Comparison of ENCODE assay signal across 8 cellular contexts in genomic region chr3:155078959-155079794, GRCh38. TPM values are rescaled to one million over a fixed set of nuclear protein-coding genes. Genes with fewer than 3 reads are reported as not detected.
DNase-seq lines count a peak whose midpoint lies in the region.

No MANE protein-coding gene starts in this region.

- peak overlapping the region; percentile 98 for H2AFZ ChIP-seq in ACC112 (ENCODE audit: low read length, unreplicated experiment)

- peaks cover 1% of the 10 kb centered on the region for H3K36me3 Mint-ChIP-seq in IgD-negative memory B cell

- H3K27ac Mint-ChIP-seq in IgD-negative memory B cell: no peak overlapping the region

- peaks cover 18% of the 10 kb centered on the region for H3K27me3 Mint-ChIP-seq in IgD-negative memory B cell

- H3K4me1 ChIP-seq in ACC112 (ENCODE audit: control insufficient read depth, insufficient read depth, low read length, unreplicated experiment) (peaks cover 23% of the 10 kb centered on the region), duodenal mucosa (ENCODE audit: control insufficient read depth in 1 of 2, insufficient read depth in 2 of 2, low read length in 2 of 2) (peaks cover 0 to 2% of the 10 kb centered on the region in 2 donors), muscle layer of duodenum (ENCODE audit: control insufficient read depth in 1 of 2, insufficient read depth in 2 of 2, low read length in 2 of 2) (peaks cover 0 to 17% of the 10 kb centered on the region in 2 donors)

- H3K36me3 ChIP-seq in ACC112 (ENCODE audit: insufficient read depth, low read length) (0 out of 2 replicates have a peak, but pooled peaks cover 2% of the 10 kb centered on the region), duodenal mucosa (ENCODE audit: control insufficient read depth in 1 of 2, insufficient read depth in 2 of 2, low read length in 2 of 2) (no peaks in the 10 kb centered on the region), muscle layer of duodenum (ENCODE audit: control insufficient read depth in 1 of 2, insufficient read depth in 2 of 2, low read length in 2 of 2) (no peaks in the 10 kb centered on the region)

- H3K9me3 Mint-ChIP-seq in IgD-negative memory B cell: peaks cover 0 to 4% (median 0%) of the 10 kb centered on the region in 3 donors

- peaks cover 39% of the 10 kb centered on the region for H3K79me2 ChIP-seq in ACC112 (ENCODE audit: control insufficient read depth, insufficient read depth, low read length, unreplicated experiment)

- H3K27me3 ChIP-seq in ACC112 (ENCODE audit: insufficient read depth, low read length): no peaks in the 10 kb centered on the region
- peaks cover 0 to 8% of the 10 kb centered on the region in 2 donors for H3K27me3 ChIP-seq in duodenal mucosa (ENCODE audit: control insufficient read depth in 1 of 2, insufficient read depth in 2 of 2, low read length in 2 of 2)
- no peaks in the 10 kb centered on the region for H3K27me3 ChIP-seq in muscle layer of duodenum (ENCODE audit: low read depth, low read length)

- peak overlapping the region; percentile 6 to 49 for H3K9ac ChIP-seq in duodenal mucosa (ENCODE audit: low read depth in 1 of 2, low read length in 2 of 2)

- H3K9me3 ChIP-seq in duodenal mucosa (ENCODE audit: control insufficient read depth in 1 of 2, low read length in 2 of 2) (no peaks in the 10 kb centered on the region), muscle layer of duodenum (ENCODE audit: control insufficient read depth in 1 of 2, low read length in 2 of 2) (no peaks in the 10 kb centered on the region)

- H3K27ac ChIP-seq in ACC112 (ENCODE audit: low read depth, low read length) (peak overlapping the region; percentile 60), duodenal mucosa (ENCODE audit: low read depth, low read length) (no peak overlapping the region), muscle layer of duodenum (ENCODE audit: low read length) (no peak overlapping the region)

- peak overlapping the region; percentile 81 to 85 (median 84) for H3K4me3 Mint-ChIP-seq in IgD-negative memory B cell

- H3K4me3 ChIP-seq in ACC112 (ENCODE audit: low read depth, low read length) (peak overlapping the region; percentile 94), duodenal mucosa (ENCODE audit: low read depth in 1 of 2, low read length in 2 of 2) (peak overlapping the region; percentile 71 to 75), muscle layer of duodenum (ENCODE audit: low read depth in 1 of 2, low read length in 2 of 2) (peak overlapping the region; percentile 60 to 85)

- peaks cover 1 to 10% (median 6%) of the 10 kb centered on the region in 3 donors for H3K4me1 Mint-ChIP-seq in IgD-negative memory B cell

- DNase-seq in RKO (ENCODE audit: low spot score) (no peak), NCI-H510A (lab: John Stamatoyannopoulos, UW) (no peak), KG1 (lab: John Stamatoyannopoulos, UW) (no peak), NCI-H2196 (lab: John Stamatoyannopoulos, UW; ENCODE audit: unreplicated experiment) (no peak)

RNA-seq across cellular contexts. Expression of gene MME, which starts 0.9 kb away (rescaled TPM):
- polyA plus RNA-seq in IgD-negative memory B cell: 5.1 TPM
